Comparison of ENCODE assay signal across 8 cellular contexts in the genomic region with DNA sequence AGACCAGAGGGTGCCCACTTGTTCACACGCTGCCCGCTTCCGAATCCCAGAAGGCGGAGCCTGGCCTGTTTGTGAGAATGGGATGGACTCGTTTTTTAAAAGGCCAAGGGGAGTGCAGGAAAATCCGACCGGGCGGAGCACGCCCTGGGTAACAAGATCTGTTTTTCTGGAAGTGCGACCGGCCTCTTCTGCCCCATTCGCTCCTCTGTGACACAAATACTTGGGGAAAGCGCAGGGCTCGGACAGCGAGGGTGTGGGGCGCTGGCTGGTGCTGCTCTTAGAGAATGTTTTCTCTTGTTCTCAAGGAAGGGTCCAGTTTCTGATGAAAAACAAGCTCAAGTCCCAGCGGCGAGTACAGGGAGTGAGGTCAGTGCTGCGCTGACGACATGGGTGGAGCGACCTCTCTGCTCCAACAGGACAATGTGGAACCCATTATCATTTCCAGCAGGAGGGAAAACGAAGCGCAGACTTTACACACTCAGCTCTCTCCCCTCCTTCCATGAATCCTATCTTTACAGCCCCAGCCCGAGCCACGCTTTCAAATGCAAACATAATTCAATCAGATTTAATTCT. TPM values are rescaled to one million over a fixed set of nuclear protein-coding genes. Genes with fewer than 3 reads are reported as not detected.
DNase-seq lines count a peak whose midpoint lies in the region; ATAC-seq and TF ChIP-seq lines count a peak whose summit lies in the region.

No MANE protein-coding gene starts in this region.

- peak overlapping the region; percentile 64 for H3K4me3 Mint-ChIP-seq in activated T-cell treated with anti-CD3 and anti-CD28 coated beads, Interleukin-2, amount 50 U/mL, for 24 hours

- H3K27ac ChIP-seq in brain microvascular endothelial cell, result peak overlapping the region; percentile 79

- no peaks in the 10 kb centered on the region for H3K9me3 Mint-ChIP-seq in activated T-cell treated with anti-CD3 and anti-CD28 coated beads, Interleukin-2, amount 50 U/mL, for 24 hours

- H3K9ac ChIP-seq in skeletal muscle satellite cell (ENCODE audit: low read depth, low read length), result peak overlapping the region; percentile 63

- H3K4me1 ChIP-seq in skeletal muscle satellite cell (ENCODE audit: control insufficient read depth, insufficient read depth, low read length), result peaks cover 28% of the 10 kb centered on the region

- peaks cover 63% of the 10 kb centered on the region for H3K27me3 Mint-ChIP-seq in activated T-cell treated with anti-CD3 and anti-CD28 coated beads, Interleukin-2, amount 50 U/mL, for 24 hours

- no peaks in the 10 kb centered on the region for H3K36me3 ChIP-seq in brain microvascular endothelial cell (replicated peaks)
- H3K36me3 ChIP-seq in skeletal muscle satellite cell (ENCODE audit: insufficient read depth, low read length), result no peaks in the 10 kb centered on the region

- no peak for ATAC-seq in HG03460 (IDR thresholded peaks at IDR 0.05; ENCODE audit: unreplicated experiment)

- H3K27me3 ChIP-seq in brain microvascular endothelial cell (replicated peaks) (no peaks in the 10 kb centered on the region), skeletal muscle satellite cell (ENCODE audit: control insufficient read depth, insufficient read depth, low read length) (peaks cover 15% of the 10 kb centered on the region)

- DNase-seq in activated T-cell treated with anti-CD3 and anti-CD28 coated beads, Interleukin-2, amount 50 U/mL, for 24 hours, result no peak
- DNase-seq in activated T-cell treated with anti-CD3 and anti-CD28 coated beads for 4 hours (no peak), brain microvascular endothelial cell (peak; percentile 72), inferior parietal cortex (ENCODE audit: extremely low spot score) (peak; percentile 27), NOMO-1 (lab: John Stamatoyannopoulos, UW; ENCODE audit: unreplicated experiment in 2 of 2) (no peak), NCI-H774 (lab: John Stamatoyannopoulos, UW) (no peak)

- TF ChIP-seq CTCF in brain microvascular endothelial cell (IDR thresholded peaks at IDR 0.05; ENCODE audit: low read depth, low read length, missing control alignments), result no peak

- in situ Hi-C loops in brain microvascular endothelial cell (cut with HindIII; ENCODE audit: low pct_ligation_motif_present, low sequenced_read_pairs), result no loop called here

- no peaks in the 10 kb centered on the region for H3K36me3 Mint-ChIP-seq in activated T-cell treated with anti-CD3 and anti-CD28 coated beads, Interleukin-2, amount 50 U/mL, for 24 hours (ENCODE audit: low read depth)

- no peaks in the 10 kb centered on the region for H3K9me3 ChIP-seq in skeletal muscle satellite cell (replicated peaks; ENCODE audit: low read length)

- no peak overlapping the region for H3K27ac Mint-ChIP-seq in activated T-cell treated with anti-CD3 and anti-CD28 coated beads, Interleukin-2, amount 50 U/mL, for 24 hours

- H3K4me3 ChIP-seq in brain microvascular endothelial cell (ENCODE audit: low read depth, low read length), result peak overlapping the region; percentile 38
- H3K4me3 ChIP-seq in skeletal muscle satellite cell (ENCODE audit: low read length), result peak overlapping the region; percentile 70

- H3K4me2 ChIP-seq in skeletal muscle satellite cell (ENCODE audit: low read length), result peak overlapping the region; percentile 90

- peaks cover 10% of the 10 kb centered on the region for H3K4me1 Mint-ChIP-seq in activated T-cell treated with anti-CD3 and anti-CD28 coated beads, Interleukin-2, amount 50 U/mL, for 24 hours (ENCODE audit: low read depth)

RNA-seq across cellular contexts. Expression of gene RADIL, which starts 1.3 kb away (rescaled TPM):
- 1.3 and 2.3 TPM in 2 replicates for total RNA-seq in skeletal muscle satellite cell (2012; rRNA removed)

RNA-seq across cellular contexts. Expression of gene PAPOLB, which starts 20.4 kb away (rescaled TPM):
- total RNA-seq in skeletal muscle satellite cell (2012; rRNA removed), result 0.44 TPM in 1 of 2 replicates, not detected in the other

Comparison
In these comparisons a context has a peak if more than half of its experiments do, and no peak if none do; other contexts are left out.
1. DNase-seq: peak in brain microvascular endothelial cell (single experiment) and inferior parietal cortex (single experiment); none in activated T-cell treated with anti-CD3 and anti-CD28 coated beads, Interleukin-2, amount 50 U/mL, for 24 hours (single experiment), activated T-cell treated with anti-CD3 and anti-CD28 coated beads for 4 hours (single experiment), NOMO-1 (0 of 2) and NCI-H774 (single experiment).